In the genomic region with DNA sequence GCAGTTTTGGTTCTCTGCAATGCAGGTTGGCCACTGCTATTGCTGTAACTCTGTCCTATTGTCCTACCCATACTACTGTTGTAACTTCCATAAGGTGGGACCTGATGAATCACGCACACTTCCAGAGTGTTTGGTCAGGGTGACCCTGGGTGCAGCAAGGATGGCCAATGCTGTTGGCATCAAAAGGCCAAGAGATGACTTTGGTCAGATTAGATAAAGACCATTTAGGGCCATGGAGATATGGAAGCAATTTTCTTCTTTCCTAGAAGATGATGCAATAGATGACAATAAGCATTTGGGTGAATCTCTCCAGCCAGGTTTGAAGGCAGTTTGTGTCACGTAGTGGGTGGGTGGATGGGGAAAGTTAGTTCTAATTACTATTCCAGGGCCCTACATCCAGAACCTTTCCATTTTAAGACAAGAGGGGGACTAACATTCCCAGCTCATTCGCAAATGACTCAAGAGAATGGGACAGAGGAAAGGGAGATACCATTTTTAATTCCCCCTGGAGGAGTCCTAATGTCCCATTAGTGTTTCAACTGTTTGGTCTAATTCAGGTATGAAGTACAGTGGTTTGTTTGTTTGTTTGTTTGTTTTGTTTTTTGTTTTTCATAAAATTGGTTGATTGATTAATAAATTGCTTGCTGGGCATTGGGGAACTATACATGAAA, we compare ENCODE assay signal across 1 cellular context.
TF ChIP-seq lines count a peak whose summit lies in the region.

No MANE protein-coding gene starts in this region.

TF ChIP-seq in GM23338, 12 proteins besides CTCF, POLR2A, EP300 and RAD21 (continued from another document):
- TF ChIP-seq, protein P1, sequence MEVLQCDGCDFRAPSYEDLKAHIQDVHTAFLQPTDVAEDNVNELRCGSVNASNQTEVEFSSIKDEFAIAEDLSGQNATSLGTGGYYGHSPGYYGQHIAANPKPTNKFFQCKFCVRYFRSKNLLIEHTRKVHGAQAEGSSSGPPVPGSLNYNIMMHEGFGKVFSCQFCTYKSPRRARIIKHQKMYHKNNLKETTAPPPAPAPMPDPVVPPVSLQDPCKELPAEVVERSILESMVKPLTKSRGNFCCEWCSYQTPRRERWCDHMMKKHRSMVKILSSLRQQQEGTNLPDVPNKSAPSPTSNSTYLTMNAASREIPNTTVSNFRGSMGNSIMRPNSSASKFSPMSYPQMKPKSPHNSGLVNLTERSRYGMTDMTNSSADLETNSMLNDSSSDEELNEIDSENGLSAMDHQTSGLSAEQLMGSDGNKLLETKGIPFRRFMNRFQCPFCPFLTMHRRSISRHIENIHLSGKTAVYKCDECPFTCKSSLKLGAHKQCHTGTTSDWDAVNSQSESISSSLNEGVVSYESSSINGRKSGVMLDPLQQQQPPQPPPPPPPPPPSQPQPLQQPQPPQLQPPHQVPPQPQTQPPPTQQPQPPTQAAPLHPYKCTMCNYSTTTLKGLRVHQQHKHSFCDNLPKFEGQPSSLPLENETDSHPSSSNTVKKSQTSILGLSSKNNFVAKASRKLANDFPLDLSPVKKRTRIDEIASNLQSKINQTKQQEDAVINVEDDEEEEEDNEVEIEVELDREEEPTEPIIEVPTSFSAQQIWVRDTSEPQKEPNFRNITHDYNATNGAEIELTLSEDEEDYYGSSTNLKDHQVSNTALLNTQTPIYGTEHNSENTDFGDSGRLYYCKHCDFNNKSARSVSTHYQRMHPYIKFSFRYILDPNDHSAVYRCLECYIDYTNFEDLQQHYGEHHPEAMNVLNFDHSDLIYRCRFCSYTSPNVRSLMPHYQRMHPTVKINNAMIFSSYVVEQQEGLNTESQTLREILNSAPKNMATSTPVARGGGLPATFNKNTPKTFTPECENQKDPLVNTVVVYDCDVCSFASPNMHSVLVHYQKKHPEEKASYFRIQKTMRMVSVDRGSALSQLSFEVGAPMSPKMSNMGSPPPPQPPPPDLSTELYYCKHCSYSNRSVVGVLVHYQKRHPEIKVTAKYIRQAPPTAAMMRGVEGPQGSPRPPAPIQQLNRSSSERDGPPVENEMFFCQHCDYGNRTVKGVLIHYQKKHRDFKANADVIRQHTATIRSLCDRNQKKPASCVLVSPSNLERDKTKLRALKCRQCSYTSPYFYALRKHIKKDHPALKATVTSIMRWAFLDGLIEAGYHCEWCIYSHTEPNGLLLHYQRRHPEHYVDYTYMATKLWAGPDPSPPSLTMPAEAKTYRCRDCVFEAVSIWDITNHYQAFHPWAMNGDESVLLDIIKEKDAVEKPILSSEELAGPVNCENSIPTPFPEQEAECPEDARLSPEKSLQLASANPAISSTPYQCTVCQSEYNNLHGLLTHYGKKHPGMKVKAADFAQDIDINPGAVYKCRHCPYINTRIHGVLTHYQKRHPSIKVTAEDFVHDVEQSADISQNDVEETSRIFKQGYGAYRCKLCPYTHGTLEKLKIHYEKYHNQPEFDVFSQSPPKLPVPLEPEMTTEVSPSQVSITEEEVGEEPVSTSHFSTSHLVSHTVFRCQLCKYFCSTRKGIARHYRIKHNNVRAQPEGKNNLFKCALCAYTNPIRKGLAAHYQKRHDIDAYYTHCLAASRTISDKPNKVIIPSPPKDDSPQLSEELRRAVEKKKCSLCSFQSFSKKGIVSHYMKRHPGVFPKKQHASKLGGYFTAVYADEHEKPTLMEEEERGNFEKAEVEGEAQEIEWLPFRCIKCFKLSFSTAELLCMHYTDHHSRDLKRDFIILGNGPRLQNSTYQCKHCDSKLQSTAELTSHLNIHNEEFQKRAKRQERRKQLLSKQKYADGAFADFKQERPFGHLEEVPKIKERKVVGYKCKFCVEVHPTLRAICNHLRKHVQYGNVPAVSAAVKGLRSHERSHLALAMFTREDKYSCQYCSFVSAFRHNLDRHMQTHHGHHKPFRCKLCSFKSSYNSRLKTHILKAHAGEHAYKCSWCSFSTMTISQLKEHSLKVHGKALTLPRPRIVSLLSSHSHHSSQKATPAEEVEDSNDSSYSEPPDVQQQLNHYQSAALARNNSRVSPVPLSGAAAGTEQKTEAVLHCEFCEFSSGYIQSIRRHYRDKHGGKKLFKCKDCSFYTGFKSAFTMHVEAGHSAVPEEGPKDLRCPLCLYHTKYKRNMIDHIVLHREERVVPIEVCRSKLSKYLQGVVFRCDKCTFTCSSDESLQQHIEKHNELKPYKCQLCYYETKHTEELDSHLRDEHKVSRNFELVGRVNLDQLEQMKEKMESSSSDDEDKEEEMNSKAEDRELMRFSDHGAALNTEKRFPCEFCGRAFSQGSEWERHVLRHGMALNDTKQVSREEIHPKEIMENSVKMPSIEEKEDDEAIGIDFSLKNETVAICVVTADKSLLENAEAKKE (CRISPR knock-in tag; IDR thresholded peaks at IDR 0.05), result no peak
- no peak for TF ChIP-seq ZNF114 (CRISPR knock-in tag; IDR thresholded peaks at IDR 0.05)
- TF ChIP-seq, protein P2, sequence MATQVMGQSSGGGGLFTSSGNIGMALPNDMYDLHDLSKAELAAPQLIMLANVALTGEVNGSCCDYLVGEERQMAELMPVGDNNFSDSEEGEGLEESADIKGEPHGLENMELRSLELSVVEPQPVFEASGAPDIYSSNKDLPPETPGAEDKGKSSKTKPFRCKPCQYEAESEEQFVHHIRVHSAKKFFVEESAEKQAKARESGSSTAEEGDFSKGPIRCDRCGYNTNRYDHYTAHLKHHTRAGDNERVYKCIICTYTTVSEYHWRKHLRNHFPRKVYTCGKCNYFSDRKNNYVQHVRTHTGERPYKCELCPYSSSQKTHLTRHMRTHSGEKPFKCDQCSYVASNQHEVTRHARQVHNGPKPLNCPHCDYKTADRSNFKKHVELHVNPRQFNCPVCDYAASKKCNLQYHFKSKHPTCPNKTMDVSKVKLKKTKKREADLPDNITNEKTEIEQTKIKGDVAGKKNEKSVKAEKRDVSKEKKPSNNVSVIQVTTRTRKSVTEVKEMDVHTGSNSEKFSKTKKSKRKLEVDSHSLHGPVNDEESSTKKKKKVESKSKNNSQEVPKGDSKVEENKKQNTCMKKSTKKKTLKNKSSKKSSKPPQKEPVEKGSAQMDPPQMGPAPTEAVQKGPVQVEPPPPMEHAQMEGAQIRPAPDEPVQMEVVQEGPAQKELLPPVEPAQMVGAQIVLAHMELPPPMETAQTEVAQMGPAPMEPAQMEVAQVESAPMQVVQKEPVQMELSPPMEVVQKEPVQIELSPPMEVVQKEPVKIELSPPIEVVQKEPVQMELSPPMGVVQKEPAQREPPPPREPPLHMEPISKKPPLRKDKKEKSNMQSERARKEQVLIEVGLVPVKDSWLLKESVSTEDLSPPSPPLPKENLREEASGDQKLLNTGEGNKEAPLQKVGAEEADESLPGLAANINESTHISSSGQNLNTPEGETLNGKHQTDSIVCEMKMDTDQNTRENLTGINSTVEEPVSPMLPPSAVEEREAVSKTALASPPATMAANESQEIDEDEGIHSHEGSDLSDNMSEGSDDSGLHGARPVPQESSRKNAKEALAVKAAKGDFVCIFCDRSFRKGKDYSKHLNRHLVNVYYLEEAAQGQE (IDR thresholded peaks at IDR 0.05; ENCODE audit: unreplicated experiment), result no peak
